In the genomic region with DNA sequence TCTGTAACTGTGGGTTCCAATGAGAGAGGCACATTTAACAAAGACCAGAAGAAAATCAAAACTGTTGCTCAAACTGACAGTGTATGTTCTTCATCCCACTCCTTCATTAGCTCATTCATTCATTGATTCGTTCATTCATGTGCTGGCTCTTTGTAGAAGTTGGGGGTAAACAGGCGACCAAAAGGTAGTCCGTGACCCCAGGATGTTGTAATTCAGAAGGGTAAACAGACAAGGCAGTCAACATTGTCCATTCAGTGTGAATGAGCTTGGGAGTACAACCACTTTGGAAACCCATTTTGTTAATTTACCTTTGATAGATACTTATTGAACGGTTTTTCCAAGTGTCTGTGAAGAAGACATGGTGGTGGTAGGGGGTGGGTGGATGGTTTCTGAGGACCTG, we compare ENCODE assay signal across 1 cellular context.
TF ChIP-seq lines count a peak whose summit lies in the region.

No MANE protein-coding gene starts in this region.

TF ChIP-seq in IMR-90, 13 proteins besides CTCF, POLR2A, EP300 and RAD21:
- TF ChIP-seq FOS (IDR thresholded peaks at IDR 0.05; ENCODE audit: low read depth, low read length): no peak
